25 cellular contexts compared by ENCODE assay signal in genomic region chr12:103755425-103755824, GRCh38.
"Had no signal": no experiment of that assay in that cellular context is flagged by ENCODE, and none has a peak within 500 bp of the region (broad histone marks: within the 10 kb centered on the region; RNA-seq: fewer than 3 reads in every experiment).

No MANE protein-coding gene starts in this region.

- H3K4me3 ChIP-seq: stomach, suprapubic skin, testis, thoracic aorta, thyroid gland, tibial artery, tibial nerve, transverse colon, upper lobe of left lung, upper lobe of right lung, uterus, vagina had no signal

- H3K4me1 ChIP-seq: stomach, suprapubic skin, testis, thyroid gland, tibial nerve, transverse colon, upper lobe of left lung, upper lobe of right lung, uterus, vagina had no signal

- H3K9me3 ChIP-seq: stomach, suprapubic skin, testis, thoracic aorta, thyroid gland, tibial artery, tibial nerve, transverse colon, upper lobe of left lung, upper lobe of right lung, uterus, vagina had no signal

- ATAC-seq: stimulated activated effector memory CD8-positive, alpha-beta T cell treated with anti-CD3 and anti-CD28 coated beads, Interleukin-12 subunit alpha, Interleukin-12 subunit beta, amount 100 ng/mL, for 72 hours; stimulated activated memory B cell treated with anti-CD40 and anti-IgM and Interleukin-4, amounts not matched to agents 10 μg/mL and 1 μg/mL and 100 μg/mL, for 72 hours; stimulated activated naive B cell treated with anti-CD40 and anti-IgM and Interleukin-4, amounts not matched to agents 10 μg/mL and 1 μg/mL and 100 μg/mL, for 72 hours; stimulated activated naive CD8-positive, alpha-beta T cell treated with anti-CD3 and anti-CD28 coated beads, Interleukin-15, amount 100 ng/mL, for 72 hours; stimulated activated naive CD8-positive, alpha-beta T cell treated with anti-CD3 and anti-CD28 coated beads, Interleukin-15, Interleukin-2, amounts not matched to agents 100 U/mL and 50 U/mL, for 24 hours; upper lobe of right lung had no signal

- H3K27me3 ChIP-seq: stomach, testis, thyroid gland, tibial artery, tibial nerve, transverse colon, upper lobe of left lung, upper lobe of right lung, uterus, vagina had no signal

- H3K36me3 ChIP-seq: suprapubic skin, thoracic aorta, thyroid gland, tibial nerve, transverse colon, upper lobe of left lung, upper lobe of right lung, uterus, vagina had no signal

- H3K27ac ChIP-seq: stomach, suprapubic skin, testis, thoracic aorta, thyroid gland, tibial artery, tibial nerve, transverse colon, upper lobe of left lung, upper lobe of right lung, uterus, vagina had no signal

- DNase-seq: stimulated activated CD4-positive, alpha-beta T cell treated with anti-CD3 and anti-CD28 coated beads, Interleukin-2, amount 100 ng/mL, for 48 hours; stimulated activated CD4-positive, alpha-beta T cell treated with anti-CD3 and anti-CD28 coated beads, Interleukin-4, amount 100 ng/mL, for 1 hour; stimulated activated CD4-positive, alpha-beta T cell treated with anti-CD3 and anti-CD28 coated beads, Interleukin-4, amount 100 ng/mL, for 24 hours; stimulated activated CD4-positive, alpha-beta T cell treated with anti-CD3 and anti-CD28 coated beads, Interleukin-4, amount 100 ng/mL, for 4 hours; stimulated activated CD8-positive, alpha-beta memory T cell treated with anti-CD3 and anti-CD28 coated beads, Interleukin-4, amount 100 ng/mL, for 48 hours; stimulated activated naive B cell treated with anti-CD40 and anti-IgM and Interleukin-4, amounts not matched to agents 10 μg/mL and 1 μg/mL and 100 μg/mL, for 72 hours; stimulated activated naive CD4-positive, alpha-beta T cell; stimulated activated naive CD4-positive, alpha-beta T cell treated with Interleukin-2 at 50 U/mL for 16 hours; stimulated activated naive CD8-positive, alpha-beta T cell treated with anti-CD3 and anti-CD28 coated beads, Interleukin-15, amount 100 ng/mL, for 72 hours; stimulated activated naive CD8-positive, alpha-beta T cell treated with anti-CD3 and anti-CD28 coated beads, Interleukin-15, Interleukin-2, amounts not matched to agents 100 U/mL and 50 U/mL, for 24 hours; stomach; substantia nigra; testis; thyroid gland; tibial artery; transverse colon; upper lobe of right lung; uterus had no signal
